In the genomic region with DNA sequence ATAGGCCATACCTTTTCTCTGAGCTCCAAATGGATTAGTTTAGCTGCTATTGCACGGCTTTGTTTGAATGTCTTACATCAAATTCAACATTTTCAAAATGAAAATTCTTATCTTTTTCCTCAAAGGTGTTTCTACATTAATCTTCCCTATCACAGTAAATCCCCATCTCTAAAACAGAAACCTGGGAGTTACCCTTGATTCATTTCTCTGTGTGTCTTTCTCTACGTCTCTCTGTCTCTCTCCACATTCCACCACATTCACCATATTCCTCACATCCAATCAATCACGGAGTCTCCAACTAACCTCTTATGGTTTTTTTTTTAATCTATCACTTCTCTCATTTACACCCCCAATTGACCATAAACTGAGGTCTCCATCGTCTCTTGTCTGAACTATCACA, we compare ENCODE assay signal across 15 cellular contexts.
DNase-seq lines count a peak whose midpoint lies in the region; ATAC-seq lines count a peak whose summit lies in the region.
"Had no signal": no experiment of that assay in that cellular context is flagged by ENCODE, and none has a peak within 500 bp of the region (broad histone marks: within the 10 kb centered on the region; RNA-seq: fewer than 3 reads in every experiment).

No MANE protein-coding gene starts in this region.

- no peak overlapping the region for H3K9ac ChIP-seq in SK-N-MC (ENCODE audit: insufficient read length)
- H3K9ac ChIP-seq: BLaER1 treated with 17β-estradiol and CSF1 and Interleukin-3, amounts not matched to agents 10 nM and 100 nM had no signal

- ATAC-seq in GM18868 (IDR thresholded peaks at IDR 0.05; ENCODE audit: unreplicated experiment), result peak; percentile 51
- ATAC-seq in HG03432 (IDR thresholded peaks at IDR 0.05; ENCODE audit: unreplicated experiment), result no peak
- ATAC-seq: CD8-positive, alpha-beta T cell had no signal

- DNase-seq in SK-N-MC (ENCODE audit: low read depth, low spot score), result no peak
- no peak for DNase-seq in putamen (ENCODE audit: low spot score)
- DNase-seq in activated CD8-positive, alpha-beta memory T cell treated with anti-CD3 and anti-CD28 coated beads, Interleukin-2, amount 50 U/mL, for 48 hours, result no peak
- DNase-seq: 8988T; AML-193; Caco-2; Calu3; CD4-positive, alpha-beta T cell; CD8-positive, alpha-beta T cell; DMS79 treated with DMSO at 0.1 percent for 48 hours; GF-D8 had no signal

- no peak overlapping the region for H3K4me3 ChIP-seq in SK-N-MC
- H3K4me3 ChIP-seq: BLaER1 treated with 17β-estradiol and CSF1 and Interleukin-3, amounts not matched to agents 10 nM and 100 nM had no signal

- H3K27ac ChIP-seq in SK-N-MC, result peak overlapping the region; percentile 83
- H3K27ac ChIP-seq: BLaER1 treated with 17β-estradiol and CSF1 and Interleukin-3, amounts not matched to agents 10 nM and 100 nM; C4-2B had no signal

- H3K9me3 ChIP-seq in SK-N-MC (ENCODE audit: low read depth, low read length), result no peaks in the 10 kb centered on the region
- H3K9me3 ChIP-seq: BLaER1 treated with 17β-estradiol and CSF1 and Interleukin-3, amounts not matched to agents 10 nM and 100 nM; Caco-2 had no signal

- H3K36me3 ChIP-seq in SK-N-MC (ENCODE audit: insufficient read depth, low read length), result peaks cover 63% of the 10 kb centered on the region
- H3K36me3 ChIP-seq: BLaER1 treated with 17β-estradiol and CSF1 and Interleukin-3, amounts not matched to agents 10 nM and 100 nM had no signal
